In the genomic region with DNA sequence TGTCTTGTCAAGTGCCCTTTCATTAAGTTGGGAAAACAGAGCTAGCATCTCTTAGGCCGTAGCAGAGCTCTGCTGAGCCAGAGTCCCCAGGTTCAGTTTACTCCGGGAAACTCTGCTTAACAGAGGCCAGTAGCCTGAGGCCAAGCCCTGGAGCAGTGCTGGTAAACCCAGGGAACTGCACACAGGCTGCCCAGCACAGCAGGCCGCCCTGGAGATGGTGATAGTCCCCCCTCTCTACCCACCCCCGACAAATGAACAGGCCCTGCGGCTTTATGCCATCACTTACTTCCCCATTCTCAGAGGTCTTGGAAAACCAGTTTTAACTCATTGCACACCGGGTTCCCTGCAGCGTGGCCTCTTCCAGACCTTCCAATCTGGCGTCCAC, we compare ENCODE assay signal across 9 cellular contexts. TPM values are rescaled to one million over a fixed set of nuclear protein-coding genes. Genes with fewer than 3 reads are reported as not detected.
DNase-seq lines count a peak whose midpoint lies in the region; ATAC-seq, FAIRE-seq and TF ChIP-seq lines count a peak whose summit lies in the region.
"Had no signal": no experiment of that assay in that cellular context is flagged by ENCODE, and none has a peak within 500 bp of the region (broad histone marks: within the 10 kb centered on the region; RNA-seq: fewer than 3 reads in every experiment).

No MANE protein-coding gene starts in this region.

- peak; percentile 31 for FAIRE-seq in GM12891 (lab: Jason Lieb, UNC)
- FAIRE-seq: endometrium had no signal

- no peaks in the 10 kb centered on the region for H3K9me3 ChIP-seq in A673 (ENCODE audit: low read depth, low read length, poor library complexity, severe bottlenecking)

- TF ChIP-seq POLR2A in GM12891 (IDR thresholded peaks at IDR 0.05; ENCODE audit: low read depth, low read length), result no peak

- H3K4me1 ChIP-seq in A673 (ENCODE audit: insufficient read depth, low read length, poor library complexity, severe bottlenecking), result peaks cover 22% of the 10 kb centered on the region

- H3K4me3 ChIP-seq in A673 (ENCODE audit: low read depth, low read length, poor library complexity, severe bottlenecking), result peak overlapping the region; percentile 58

- ATAC-seq in HG02759 (IDR thresholded peaks at IDR 0.05; ENCODE audit: unreplicated experiment) (no peak), GM18868 (IDR thresholded peaks at IDR 0.05; ENCODE audit: unreplicated experiment) (no peak)

- H3K27me3 ChIP-seq in A673 (replicated peaks; ENCODE audit: insufficient read depth, low read depth, low read length, poor library complexity), result no peaks in the 10 kb centered on the region

- DNase-seq in A673 (ENCODE audit: low spot score) (no peak), GM12891 (ENCODE audit: insufficient read length, low spot score) (no peak), UCSD-AML1 (lab: John Stamatoyannopoulos, UW; ENCODE audit: unreplicated experiment) (peak; percentile 76), immature natural killer cell (no peak), substantia nigra (lab: John Stamatoyannopoulos, UW) (peak in 19 of 49 donors; percentile 10 to 44 (median 24)), activated gamma-delta T cell treated with Interleukin-2 at 50 U/mL for 16 hours (no peak)

- H3K4me3 Mint-ChIP-seq in immature natural killer cell, result peak overlapping the region; percentile 67 to 86 (median 74)

- H3K27ac Mint-ChIP-seq in immature natural killer cell, result peak overlapping the region in 2 of 6 donors; percentile 5 to 10

- H3K36me3 ChIP-seq in A673 (ENCODE audit: insufficient read depth, low read length, poor library complexity, severe bottlenecking), result no peaks in the 10 kb centered on the region

- CTCF ChIA-PET in A673 (lab: Charles Lee), result interaction anchor here (0.5 kb wide), 1 partner anchor 20 kb away, joined by 4 read pairs; no protein-coding TSS in a partner anchor

- peaks cover 0 to 5% (median 0%) of the 10 kb centered on the region in 3 donors for H3K36me3 Mint-ChIP-seq in immature natural killer cell

- POLR2A ChIA-PET in A673 (lab: Charles Lee; ENCODE audit: low non-redundant PET), result interaction anchor here (0.6 kb wide), 1 partner anchor 198 kb away, joined by 3 read pairs; no protein-coding TSS in a partner anchor

- no peaks in the 10 kb centered on the region for H3K9me3 Mint-ChIP-seq in immature natural killer cell

- no peak for TF ChIP-seq CTCF in A673 (conservative IDR thresholded peaks at IDR 0.05; ENCODE audit: low read depth, low read length)

- peaks cover 0 to 4% (median 0%) of the 10 kb centered on the region in 3 donors for H3K27me3 Mint-ChIP-seq in immature natural killer cell (ENCODE audit: low read depth in 3 of 3)

- BruUV-seq in A673 (replicated peaks; lab: Mats Ljungman, UMichigan), result no TSS peak

- peaks cover 61 to 62% of the 10 kb centered on the region in 2 donors for H3K4me1 Mint-ChIP-seq in immature natural killer cell

- H3K27ac ChIP-seq in A673 (ENCODE audit: low read depth, low read length, poor library complexity, severe bottlenecking) (no peak overlapping the region), substantia nigra (ENCODE audit: low read depth, low read length, poor library complexity, severe bottlenecking) (peak overlapping the region; percentile 10)

- intact Hi-C loops in A673 (cut with micrococcal nuclease; ENCODE audit: unreplicated experiment), result loop anchor here (5.0 to 10.0 kb wide), 2 partner anchors 127 to 159 kb away; a partner anchor contains a TSS

TF ChIP-seq in GM12891, 5 proteins besides CTCF, POLR2A, EP300 and RAD21:
- TF ChIP-seq POLR2AphosphoS5 (IDR thresholded peaks at IDR 0.05; ENCODE audit: low read depth, low read length) (no peak), SPI1 (IDR thresholded peaks at IDR 0.05; ENCODE audit: low read depth, low read length) (no peak), PAX5 (IDR thresholded peaks at IDR 0.05; ENCODE audit: insufficient read depth, low read length, severe bottlenecking) (no peak), TAF1 (IDR thresholded peaks at IDR 0.05; ENCODE audit: low read depth, low read length) (no peak), POU2F2 (IDR thresholded peaks at IDR 0.05; ENCODE audit: low read depth, low read length) (no peak)

RNA-seq across cellular contexts. Expression of a gene that starts 3.5 kb away (rescaled TPM):
- 15.0 and 16.3 TPM in 2 replicates for total RNA-seq in A673 (2021)
- polyA plus RNA-seq in GM12891 (2012; ENCODE audit: low read depth, missing spikeins), result 9.2 TPM
- 1 to 10 TPM; 1.2 to 3.9 (median 2.6) TPM for polyA plus RNA-seq in immature natural killer cell

RNA-seq across cellular contexts. Expression of a gene that starts 24.4 kb away (rescaled TPM):
- total RNA-seq in A673 (2021), result 23.1 and 24.0 TPM in 2 replicates
- 7.8 TPM for polyA plus RNA-seq in GM12891 (2012; ENCODE audit: low read depth, missing spikeins)
- 10 to 100 TPM; 15.8 to 39.3 (median 23.5) TPM for polyA plus RNA-seq in immature natural killer cell

RNA-seq across cellular contexts. Expression of a gene that starts 51.8 kb away (rescaled TPM):
- total RNA-seq in A673 (2021), result 20.3 and 20.9 TPM in 2 replicates
- polyA plus RNA-seq in GM12891 (2012; ENCODE audit: low read depth, missing spikeins), result 5.2 TPM
- polyA plus RNA-seq in immature natural killer cell, result 10 to 100 TPM in 1 of 3 donors, 1 to 10 TPM in 2; 5.5 to 11.0 (median 9.9) TPM
